In the genomic region with DNA sequence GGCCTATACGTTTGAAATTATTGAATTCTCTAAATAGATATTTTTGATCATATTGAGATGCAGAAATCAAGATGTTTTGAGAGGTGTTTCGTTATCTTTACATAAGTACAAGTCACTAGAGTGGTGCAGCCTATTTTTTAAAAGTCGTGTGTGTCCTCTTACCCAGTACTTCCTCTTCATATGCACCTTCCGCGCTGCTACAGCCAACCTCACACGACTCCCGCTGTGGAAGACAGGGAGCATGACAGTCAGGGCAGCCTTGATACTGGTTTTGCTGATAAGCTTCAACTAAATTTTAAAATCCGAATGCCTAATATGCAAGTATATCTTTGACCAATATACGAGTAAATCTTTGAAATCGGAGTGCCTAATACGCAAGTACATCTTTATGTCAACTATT, we compare ENCODE assay signal across 1 cellular context.
TF ChIP-seq lines count a peak whose summit lies in the region.

No MANE protein-coding gene starts in this region.

TF ChIP-seq in K562, 482 proteins besides CTCF, POLR2A, EP300 and RAD21 (continued from another document):
- TF ChIP-seq, protein P1, sequence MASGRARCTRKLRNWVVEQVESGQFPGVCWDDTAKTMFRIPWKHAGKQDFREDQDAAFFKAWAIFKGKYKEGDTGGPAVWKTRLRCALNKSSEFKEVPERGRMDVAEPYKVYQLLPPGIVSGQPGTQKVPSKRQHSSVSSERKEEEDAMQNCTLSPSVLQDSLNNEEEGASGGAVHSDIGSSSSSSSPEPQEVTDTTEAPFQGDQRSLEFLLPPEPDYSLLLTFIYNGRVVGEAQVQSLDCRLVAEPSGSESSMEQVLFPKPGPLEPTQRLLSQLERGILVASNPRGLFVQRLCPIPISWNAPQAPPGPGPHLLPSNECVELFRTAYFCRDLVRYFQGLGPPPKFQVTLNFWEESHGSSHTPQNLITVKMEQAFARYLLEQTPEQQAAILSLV (tag; IDR thresholded peaks at IDR 0.05): no peak
- TF ChIP-seq ZFX (CRISPR knock-in tag; IDR thresholded peaks at IDR 0.05): no peak
- no peak for TF ChIP-seq ZNF584 (CRISPR knock-in tag; IDR thresholded peaks at IDR 0.05; ENCODE audit: low read depth)
- TF ChIP-seq, protein P2, sequence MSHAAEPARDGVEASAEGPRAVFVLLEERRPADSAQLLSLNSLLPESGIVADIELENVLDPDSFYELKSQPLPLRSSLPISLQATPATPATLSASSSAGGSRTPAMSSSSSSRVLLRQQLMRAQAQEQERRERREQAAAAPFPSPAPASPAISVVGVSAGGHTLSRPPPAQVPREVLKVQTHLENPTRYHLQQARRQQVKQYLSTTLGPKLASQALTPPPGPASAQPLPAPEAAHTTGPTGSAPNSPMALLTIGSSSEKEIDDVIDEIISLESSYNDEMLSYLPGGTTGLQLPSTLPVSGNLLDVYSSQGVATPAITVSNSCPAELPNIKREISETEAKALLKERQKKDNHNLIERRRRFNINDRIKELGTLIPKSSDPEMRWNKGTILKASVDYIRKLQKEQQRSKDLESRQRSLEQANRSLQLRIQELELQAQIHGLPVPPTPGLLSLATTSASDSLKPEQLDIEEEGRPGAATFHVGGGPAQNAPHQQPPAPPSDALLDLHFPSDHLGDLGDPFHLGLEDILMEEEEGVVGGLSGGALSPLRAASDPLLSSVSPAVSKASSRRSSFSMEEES (CRISPR knock-in tag; IDR thresholded peaks at IDR 0.05): no peak
- TF ChIP-seq MYC (IDR thresholded peaks at IDR 0.05; ENCODE audit: low read depth, low read length): no peak
- no peak for TF ChIP-seq MYC (CRISPR knock-in tag; IDR thresholded peaks at IDR 0.05; ENCODE audit: borderline replicate concordance, low read depth)
- TF ChIP-seq PRPF4 (IDR thresholded peaks at IDR 0.05; ENCODE audit: insufficient read depth, low read depth, low read length, poor library complexity, severe bottlenecking): no peak
- no peak for TF ChIP-seq BHLHE40 (IDR thresholded peaks at IDR 0.05; ENCODE audit: low read length)
- no peak for TF ChIP-seq RBM22 (IDR thresholded peaks at IDR 0.05; ENCODE audit: low read depth, low read length, poor library complexity, severe bottlenecking)
- no peak for TF ChIP-seq MYNN (IDR thresholded peaks at IDR 0.05)
- TF ChIP-seq MYNN (CRISPR knock-in tag; IDR thresholded peaks at IDR 0.05): no peak
- TF ChIP-seq DACH1 (IDR thresholded peaks at IDR 0.05; ENCODE audit: partially characterized antibody): no peak
- TF ChIP-seq, protein P3, sequence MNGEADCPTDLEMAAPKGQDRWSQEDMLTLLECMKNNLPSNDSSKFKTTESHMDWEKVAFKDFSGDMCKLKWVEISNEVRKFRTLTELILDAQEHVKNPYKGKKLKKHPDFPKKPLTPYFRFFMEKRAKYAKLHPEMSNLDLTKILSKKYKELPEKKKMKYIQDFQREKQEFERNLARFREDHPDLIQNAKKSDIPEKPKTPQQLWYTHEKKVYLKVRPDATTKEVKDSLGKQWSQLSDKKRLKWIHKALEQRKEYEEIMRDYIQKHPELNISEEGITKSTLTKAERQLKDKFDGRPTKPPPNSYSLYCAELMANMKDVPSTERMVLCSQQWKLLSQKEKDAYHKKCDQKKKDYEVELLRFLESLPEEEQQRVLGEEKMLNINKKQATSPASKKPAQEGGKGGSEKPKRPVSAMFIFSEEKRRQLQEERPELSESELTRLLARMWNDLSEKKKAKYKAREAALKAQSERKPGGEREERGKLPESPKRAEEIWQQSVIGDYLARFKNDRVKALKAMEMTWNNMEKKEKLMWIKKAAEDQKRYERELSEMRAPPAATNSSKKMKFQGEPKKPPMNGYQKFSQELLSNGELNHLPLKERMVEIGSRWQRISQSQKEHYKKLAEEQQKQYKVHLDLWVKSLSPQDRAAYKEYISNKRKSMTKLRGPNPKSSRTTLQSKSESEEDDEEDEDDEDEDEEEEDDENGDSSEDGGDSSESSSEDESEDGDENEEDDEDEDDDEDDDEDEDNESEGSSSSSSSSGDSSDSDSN (IDR thresholded peaks at IDR 0.05; ENCODE audit: borderline replicate concordance in 1 of 2, low read depth in 2 of 2, low read length in 2 of 2): no peak
- TF ChIP-seq PHTF2 (CRISPR knock-in tag; IDR thresholded peaks at IDR 0.05): no peak
- TF ChIP-seq, protein P4, sequence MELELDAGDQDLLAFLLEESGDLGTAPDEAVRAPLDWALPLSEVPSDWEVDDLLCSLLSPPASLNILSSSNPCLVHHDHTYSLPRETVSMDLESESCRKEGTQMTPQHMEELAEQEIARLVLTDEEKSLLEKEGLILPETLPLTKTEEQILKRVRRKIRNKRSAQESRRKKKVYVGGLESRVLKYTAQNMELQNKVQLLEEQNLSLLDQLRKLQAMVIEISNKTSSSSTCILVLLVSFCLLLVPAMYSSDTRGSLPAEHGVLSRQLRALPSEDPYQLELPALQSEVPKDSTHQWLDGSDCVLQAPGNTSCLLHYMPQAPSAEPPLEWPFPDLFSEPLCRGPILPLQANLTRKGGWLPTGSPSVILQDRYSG (tag; conservative IDR thresholded peaks at IDR 0.05; ENCODE audit: low read depth): no peak
